Comparison of ENCODE assay signal across 1 cellular context in genomic region chr3:4986611-4987373, GRCh38.
TF ChIP-seq lines count a peak whose summit lies in the region.

No MANE protein-coding gene starts in this region.

TF ChIP-seq in A549, 52 proteins besides CTCF, POLR2A, EP300 and RAD21 (continued from another document):
- TF ChIP-seq MAZ (IDR thresholded peaks at IDR 0.05; ENCODE audit: borderline replicate concordance, low read depth, low read length) (peak; percentile 64; the same call in 1 of the 2 replicates), NPAS2 (CRISPR knock-in tag; IDR thresholded peaks at IDR 0.05; ENCODE audit: borderline replicate concordance) (peak; percentile 97), EHMT2 (IDR thresholded peaks at IDR 0.05; ENCODE audit: low read depth) (no peak), CBX8 (IDR thresholded peaks at IDR 0.05) (no peak), JUN (IDR thresholded peaks at IDR 0.05) (peak; percentile 98 to 100), ESRRA (IDR thresholded peaks at IDR 0.05; ENCODE audit: borderline replicate concordance, low read length) (peak; percentile 70), ZNF302 (CRISPR knock-in tag; IDR thresholded peaks at IDR 0.05) (no peak; the same call in 1 of the 2 replicates), CEBPB (IDR thresholded peaks at IDR 0.05) (peak; percentile 51 to 88; a peak in 3 of 4 replicates), RNF2 (IDR thresholded peaks at IDR 0.05; ENCODE audit: borderline replicate concordance, low read depth) (no peak), HMGXB4 (CRISPR knock-in tag; IDR thresholded peaks at IDR 0.05; ENCODE audit: borderline replicate concordance) (0 out of 2 replicates have a peak, but pooled peaks have one; percentile 43), PHF8 (IDR thresholded peaks at IDR 0.05; ENCODE audit: borderline replicate concordance, low read depth) (no peak), CHD2 (IDR thresholded peaks at IDR 0.05; ENCODE audit: low read length, partially characterized antibody) (peak; percentile 71), SMC3 (IDR thresholded peaks at IDR 0.05) (peak; percentile 75), SREBF2 (IDR thresholded peaks at IDR 0.05) (no peak), MYC (IDR thresholded peaks at IDR 0.05; ENCODE audit: borderline replicate concordance, low read length) (no peak; the same call in none of the 2 replicates), HOXA7 (CRISPR knock-in tag; IDR thresholded peaks at IDR 0.05) (peak; percentile 94), CBX2 (IDR thresholded peaks at IDR 0.05; ENCODE audit: borderline replicate concordance, low read depth) (no peak), FOSL2 (IDR thresholded peaks at IDR 0.05) (peak; percentile 57; the same call in 1 of the 2 replicates), FOSL2 (CRISPR knock-in tag; IDR thresholded peaks at IDR 0.05) (peak; percentile 96), NR3C1 (IDR thresholded peaks at IDR 0.05) (no peak), ZFP36 (IDR thresholded peaks at IDR 0.05; ENCODE audit: borderline replicate concordance, partially characterized antibody) (no peak), ZSCAN20 (CRISPR knock-in tag; IDR thresholded peaks at IDR 0.05) (peak; percentile 77), RCOR1 (IDR thresholded peaks at IDR 0.05; ENCODE audit: low read depth, low read length) (0 out of 2 replicates have a peak, but pooled peaks have one; percentile 2), HEYL (CRISPR knock-in tag; IDR thresholded peaks at IDR 0.05) (peak; percentile 41; the same call in 1 of the 2 replicates), FOSB (CRISPR knock-in tag; IDR thresholded peaks at IDR 0.05) (peak; percentile 93)
- TF ChIP-seq, protein P1, sequence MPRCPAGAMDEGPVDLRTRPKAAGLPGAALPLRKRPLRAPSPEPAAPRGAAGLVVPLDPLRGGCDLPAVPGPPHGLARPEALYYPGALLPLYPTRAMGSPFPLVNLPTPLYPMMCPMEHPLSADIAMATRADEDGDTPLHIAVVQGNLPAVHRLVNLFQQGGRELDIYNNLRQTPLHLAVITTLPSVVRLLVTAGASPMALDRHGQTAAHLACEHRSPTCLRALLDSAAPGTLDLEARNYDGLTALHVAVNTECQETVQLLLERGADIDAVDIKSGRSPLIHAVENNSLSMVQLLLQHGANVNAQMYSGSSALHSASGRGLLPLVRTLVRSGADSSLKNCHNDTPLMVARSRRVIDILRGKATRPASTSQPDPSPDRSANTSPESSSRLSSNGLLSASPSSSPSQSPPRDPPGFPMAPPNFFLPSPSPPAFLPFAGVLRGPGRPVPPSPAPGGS (IDR thresholded peaks at IDR 0.05): peak; percentile 97
- TF ChIP-seq, protein P2, sequence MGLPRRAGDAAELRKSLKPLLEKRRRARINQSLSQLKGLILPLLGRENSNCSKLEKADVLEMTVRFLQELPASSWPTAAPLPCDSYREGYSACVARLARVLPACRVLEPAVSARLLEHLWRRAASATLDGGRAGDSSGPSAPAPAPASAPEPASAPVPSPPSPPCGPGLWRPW (IDR thresholded peaks at IDR 0.05): no peak
- TF ChIP-seq, protein P3, sequence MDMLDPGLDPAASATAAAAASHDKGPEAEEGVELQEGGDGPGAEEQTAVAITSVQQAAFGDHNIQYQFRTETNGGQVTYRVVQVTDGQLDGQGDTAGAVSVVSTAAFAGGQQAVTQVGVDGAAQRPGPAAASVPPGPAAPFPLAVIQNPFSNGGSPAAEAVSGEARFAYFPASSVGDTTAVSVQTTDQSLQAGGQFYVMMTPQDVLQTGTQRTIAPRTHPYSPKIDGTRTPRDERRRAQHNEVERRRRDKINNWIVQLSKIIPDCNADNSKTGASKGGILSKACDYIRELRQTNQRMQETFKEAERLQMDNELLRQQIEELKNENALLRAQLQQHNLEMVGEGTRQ (IDR thresholded peaks at IDR 0.05): no peak
